In the genomic region with DNA sequence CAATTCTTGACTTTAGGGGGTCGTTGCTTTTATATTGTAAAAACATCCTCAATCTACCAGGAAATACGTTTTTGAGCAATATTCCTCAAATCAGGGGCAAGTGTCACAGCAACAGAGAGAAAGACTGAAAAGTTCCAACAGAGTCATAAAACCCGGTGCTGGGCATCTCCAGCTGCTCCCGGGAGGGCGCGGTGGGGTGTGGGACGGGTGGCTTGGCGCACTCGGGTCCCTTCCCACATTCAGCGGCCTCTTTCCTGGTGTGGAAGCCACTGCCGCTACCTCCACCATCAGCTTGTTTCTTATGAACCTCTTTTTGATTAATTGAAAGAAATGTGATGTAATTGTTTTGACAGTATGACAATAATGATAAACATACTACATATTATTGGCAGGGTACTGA, we compare ENCODE assay signal across 17 cellular contexts.
DNase-seq lines count a peak whose midpoint lies in the region; ATAC-seq and TF ChIP-seq lines count a peak whose summit lies in the region.
"Had no signal": no experiment of that assay in that cellular context is flagged by ENCODE, and none has a peak within 500 bp of the region (broad histone marks: within the 10 kb centered on the region; RNA-seq: fewer than 3 reads in every experiment).

No MANE protein-coding gene starts in this region.

- H4K20me1 ChIP-seq in BLaER1: no peaks in the 10 kb centered on the region

- H3K9me3 Mint-ChIP-seq in CD4-positive, CD25-positive, alpha-beta regulatory T cell: no peaks in the 10 kb centered on the region
- H3K9me3 Mint-ChIP-seq in activated CD4-positive, alpha-beta memory T cell treated with anti-CD3 and anti-CD28 coated beads, Interleukin-2, amount 10 ng/mL, durations not matched to agents 7 days and 5 days: peaks cover 4% of the 10 kb centered on the region
- H3K9me3 Mint-ChIP-seq in immature natural killer cell: no peaks in the 10 kb centered on the region
- H3K9me3 Mint-ChIP-seq: dendritic cell treated with granulocyte-macrophage colony-stimulating factor and Interleukin-4, amounts not matched to agents 40 ng/mL and 50 ng/mL, for 4 days had no signal

- DNase-seq in CD4-positive, CD25-positive, alpha-beta regulatory T cell: no peak
- no peak for DNase-seq in activated CD4-positive, alpha-beta memory T cell treated with anti-CD3 and anti-CD28 coated beads, Interleukin-2, amount 10 ng/mL, durations not matched to agents 7 days and 5 days
- DNase-seq in immature natural killer cell: no peak
- no peak for DNase-seq in glomerular visceral epithelial cell (ENCODE audit: extremely low spot score)
- DNase-seq in occipital lobe (lab: John Stamatoyannopoulos, UW): no peak
- DNase-seq in prostate gland (ENCODE audit: low spot score): no peak
- DNase-seq: HCEC 1CT, left ventricle myocardium inferior, NCI-H187, NCI-H226, PC-9, SIG-M5 had no signal

- POLR2A ChIA-PET in activated CD4-positive, alpha-beta memory T cell treated with anti-CD3 and anti-CD28 coated beads, Interleukin-2, amount 10 ng/mL, durations not matched to agents 7 days and 5 days (lab: Charles Lee): interaction anchor here (1.1 to 5.9 kb wide), 17 partner anchors 9 to 334 kb away, joined by 4 to 74 read pairs (median 11); a partner anchor contains a TSS

- peaks cover 14% of the 10 kb centered on the region for H3K36me3 Mint-ChIP-seq in CD4-positive, CD25-positive, alpha-beta regulatory T cell
- H3K36me3 Mint-ChIP-seq in activated CD4-positive, alpha-beta memory T cell treated with anti-CD3 and anti-CD28 coated beads, Interleukin-2, amount 10 ng/mL, durations not matched to agents 7 days and 5 days (ENCODE audit: low read depth): peaks cover 38% of the 10 kb centered on the region
- H3K36me3 Mint-ChIP-seq in immature natural killer cell: peaks cover 8 to 27% (median 25%) of the 10 kb centered on the region in 3 donors

- H3K4me1 ChIP-seq in BLaER1: peaks cover 96% of the 10 kb centered on the region
- H3K4me1 ChIP-seq in CD4-positive, CD25-positive, alpha-beta regulatory T cell (ENCODE audit: control insufficient read depth, insufficient read depth, low read length, poor library complexity, severe bottlenecking): peaks cover 53% of the 10 kb centered on the region
- no peaks in the 10 kb centered on the region for H3K4me1 ChIP-seq in prostate gland (replicated peaks)
- H3K4me1 ChIP-seq: breast epithelium, left ventricle myocardium inferior, upper lobe of left lung had no signal

- no peak for TF ChIP-seq POLR2A in prostate gland (IDR thresholded peaks at IDR 0.05)

- H3K4me2 ChIP-seq in BLaER1: peak overlapping the region; percentile 84
- H3K4me2 ChIP-seq: PC-9 had no signal

- no peak for ATAC-seq in CD4-positive, CD25-positive, alpha-beta regulatory T cell (ENCODE audit: low read depth in 2 of 2)
- ATAC-seq: WTC11 had no signal

- intact Hi-C loops in prostate gland (cut with DNase I): no loop called here

- no peak overlapping the region for H3K4me3 ChIP-seq in BLaER1
- H3K4me3 ChIP-seq in CD4-positive, CD25-positive, alpha-beta regulatory T cell (ENCODE audit: low read depth, low read length): peak overlapping the region; percentile 54
- no peak overlapping the region for H3K4me3 ChIP-seq in prostate gland
- H3K4me3 ChIP-seq: breast epithelium, left ventricle myocardium inferior, PC-9, upper lobe of left lung had no signal

- H3K27ac ChIP-seq in BLaER1 (peak overlapping the region; percentile 59), prostate gland (no peak overlapping the region)
- H3K27ac ChIP-seq in CD4-positive, CD25-positive, alpha-beta regulatory T cell (ENCODE audit: insufficient read depth, low read length, poor library complexity, severe bottlenecking): no peak overlapping the region
- H3K27ac ChIP-seq: breast epithelium, left ventricle myocardium inferior, PC-9, upper lobe of left lung had no signal

- H3K4me1 Mint-ChIP-seq in CD4-positive, CD25-positive, alpha-beta regulatory T cell: peaks cover 53 to 66% (median 60%) of the 10 kb centered on the region in 4 donors
- H3K4me1 Mint-ChIP-seq in activated CD4-positive, alpha-beta memory T cell treated with anti-CD3 and anti-CD28 coated beads, Interleukin-2, amount 10 ng/mL, durations not matched to agents 7 days and 5 days: peaks cover 77% of the 10 kb centered on the region
- peaks cover 64 to 65% of the 10 kb centered on the region in 2 donors for H3K4me1 Mint-ChIP-seq in immature natural killer cell
- H3K4me1 Mint-ChIP-seq: WTC11 had no signal

- CTCF ChIA-PET in activated CD4-positive, alpha-beta memory T cell treated with anti-CD3 and anti-CD28 coated beads, Interleukin-2, amount 10 ng/mL, durations not matched to agents 7 days and 5 days (lab: Charles Lee): interaction anchor here (0.6 to 2.1 kb wide), 11 partner anchors 9 to 100 kb away, joined by 3 to 8 read pairs (median 4); no protein-coding TSS in a partner anchor

- peak overlapping the region; percentile 72 to 79 (median 77) for H3K27ac Mint-ChIP-seq in CD4-positive, CD25-positive, alpha-beta regulatory T cell
- H3K27ac Mint-ChIP-seq in activated CD4-positive, alpha-beta memory T cell treated with anti-CD3 and anti-CD28 coated beads, Interleukin-2, amount 10 ng/mL, durations not matched to agents 7 days and 5 days: peak overlapping the region; percentile 93
- H3K27ac Mint-ChIP-seq in immature natural killer cell: peak overlapping the region; percentile 78 to 95 (median 92)
- H3K27ac Mint-ChIP-seq: dendritic cell treated with granulocyte-macrophage colony-stimulating factor and Interleukin-4, amounts not matched to agents 40 ng/mL and 50 ng/mL, for 4 days; WTC11 had no signal

- H3K9me3 ChIP-seq in BLaER1 (peaks cover 26% of the 10 kb centered on the region), prostate gland (no peaks in the 10 kb centered on the region)
- no peaks in the 10 kb centered on the region for H3K9me3 ChIP-seq in CD4-positive, CD25-positive, alpha-beta regulatory T cell (ENCODE audit: control insufficient read depth in 2 of 2, low read length in 2 of 2)
- H3K9me3 ChIP-seq: breast epithelium, upper lobe of left lung had no signal

- no peaks in the 10 kb centered on the region for H3K27me3 Mint-ChIP-seq in CD4-positive, CD25-positive, alpha-beta regulatory T cell
- no peaks in the 10 kb centered on the region for H3K27me3 Mint-ChIP-seq in activated CD4-positive, alpha-beta memory T cell treated with anti-CD3 and anti-CD28 coated beads, Interleukin-2, amount 10 ng/mL, durations not matched to agents 7 days and 5 days
- H3K27me3 Mint-ChIP-seq in immature natural killer cell (ENCODE audit: low read depth in 3 of 3): no peaks in the 10 kb centered on the region
- H3K27me3 Mint-ChIP-seq: dendritic cell treated with granulocyte-macrophage colony-stimulating factor and Interleukin-4, amounts not matched to agents 40 ng/mL and 50 ng/mL, for 4 days had no signal

- H3K4me3 Mint-ChIP-seq in CD4-positive, CD25-positive, alpha-beta regulatory T cell: peak overlapping the region; percentile 34 to 79 (median 64)
- peak overlapping the region; percentile 7 for H3K4me3 Mint-ChIP-seq in activated CD4-positive, alpha-beta memory T cell treated with anti-CD3 and anti-CD28 coated beads, Interleukin-2, amount 10 ng/mL, durations not matched to agents 7 days and 5 days
- H3K4me3 Mint-ChIP-seq in immature natural killer cell: peak overlapping the region; percentile 50 to 72 (median 66)
- H3K4me3 Mint-ChIP-seq: dendritic cell treated with granulocyte-macrophage colony-stimulating factor and Interleukin-4, amounts not matched to agents 40 ng/mL and 50 ng/mL, for 4 days; WTC11 had no signal

- H3K36me3 ChIP-seq in BLaER1: peaks cover 19% of the 10 kb centered on the region; the same call in 1 of the 2 replicates
- peaks cover 29% of the 10 kb centered on the region for H3K36me3 ChIP-seq in CD4-positive, CD25-positive, alpha-beta regulatory T cell (ENCODE audit: control insufficient read depth, insufficient read depth, low read length)
- H3K36me3 ChIP-seq in prostate gland: no peaks in the 10 kb centered on the region
- H3K36me3 ChIP-seq: breast epithelium had no signal

- no peak for TF ChIP-seq CTCF in prostate gland (IDR thresholded peaks at IDR 0.05)

- H3K27me3 ChIP-seq in BLaER1 (no peaks in the 10 kb centered on the region), prostate gland (replicated peaks; ENCODE audit: insufficient read depth) (no peaks in the 10 kb centered on the region)
- H3K27me3 ChIP-seq in CD4-positive, CD25-positive, alpha-beta regulatory T cell (ENCODE audit: control insufficient read depth, insufficient read depth, low read length): no peaks in the 10 kb centered on the region
- H3K27me3 ChIP-seq: breast epithelium, upper lobe of left lung had no signal

- WGBS in prostate gland: 95% methylated on average over 11 of the region's 11 CpGs

- H3K9ac ChIP-seq in BLaER1: peak overlapping the region; percentile 33; the same call in 1 of the 2 replicates

Comparison
In these comparisons a context has a peak if more than half of its experiments do, and no peak if none do; other contexts are left out.
1. H3K4me3 Mint-ChIP-seq: peak in every context shown above with its lines; median percentile 66 in immature natural killer cell; 64 in CD4-positive, CD25-positive, alpha-beta regulatory T cell; 7 in activated CD4-positive, alpha-beta memory T cell treated with anti-CD3 and anti-CD28 coated beads, Interleukin-2, amount 10 ng/mL, durations not matched to agents 7 days and 5 days.